21 cellular contexts compared by ENCODE assay signal in genomic region chr13:110322126-110322827, GRCh38. TPM values are rescaled to one million over a fixed set of nuclear protein-coding genes. Genes with fewer than 3 reads are reported as not detected.
A peak's percentile ranks its signal among the peaks of the same experiment; 100 is the strongest.
DNase-seq lines count a peak whose midpoint lies in the region; ATAC-seq and TF ChIP-seq lines count a peak whose summit lies in the region.
"Had no signal": no experiment of that assay in that cellular context is flagged by ENCODE, and none has a peak within 500 bp of the region (broad histone marks: within the 10 kb centered on the region; RNA-seq: fewer than 3 reads in every experiment).

No MANE protein-coding gene starts in this region.

- no peak for TF ChIP-seq CTCF in right atrium auricular region (IDR thresholded peaks at IDR 0.05)
- no peak for TF ChIP-seq CTCF in gastroesophageal sphincter (IDR thresholded peaks at IDR 0.05)
- no peak for TF ChIP-seq CTCF in gastrocnemius medialis (IDR thresholded peaks at IDR 0.05 in 4 of 5, conservative IDR thresholded peaks at IDR 0.05 in 1 of 5)
- no peak for TF ChIP-seq CTCF in natural killer cell (IDR thresholded peaks at IDR 0.05)

- H3K36me3 ChIP-seq in right atrium auricular region (peaks cover 2% of the 10 kb centered on the region), gastroesophageal sphincter (peaks cover 0 to 4% of the 10 kb centered on the region in 2 donors), gastrocnemius medialis (no peaks in the 10 kb centered on the region)
- H3K36me3 ChIP-seq: upper lobe of right lung had no signal

- H3K27me3 ChIP-seq in right atrium auricular region (no peaks in the 10 kb centered on the region), gastroesophageal sphincter (no peaks in the 10 kb centered on the region), gastrocnemius medialis (peaks cover 0 to 5% (median 3%) of the 10 kb centered on the region in 3 donors)
- H3K27me3 ChIP-seq: upper lobe of right lung had no signal

- H3K4me3 ChIP-seq in right atrium auricular region (no peak overlapping the region), gastroesophageal sphincter (no peak overlapping the region), gastrocnemius medialis (no peak overlapping the region)
- H3K4me3 ChIP-seq: upper lobe of right lung had no signal

- peaks cover 16 to 32% of the 10 kb centered on the region in 2 donors for H3K27me3 Mint-ChIP-seq in natural killer cell (ENCODE audit: low read depth in 2 of 2)

- H3K4me1 Mint-ChIP-seq in natural killer cell: no peaks in the 10 kb centered on the region
- H3K4me1 Mint-ChIP-seq: stimulated activated memory B cell treated with anti-CD40 and anti-IgM and Interleukin-4, amounts not matched to agents 10 μg/mL and 1 μg/mL and 100 μg/mL, for 72 hours had no signal

- no peaks in the 10 kb centered on the region for H3K36me3 Mint-ChIP-seq in natural killer cell
- H3K36me3 Mint-ChIP-seq: stimulated activated memory B cell treated with anti-CD40 and anti-IgM and Interleukin-4, amounts not matched to agents 10 μg/mL and 1 μg/mL and 100 μg/mL, for 72 hours had no signal

- intact Hi-C loops in Right ventricle myocardium superior (cut with DNase I): no loop called here
- intact Hi-C loops in gastrocnemius medialis (cut with DNase I; ENCODE audit: low total_unique reads): no loop called here
- intact Hi-C loops in natural killer cell (cut with micrococcal nuclease): no loop called here

- H3K9me3 Mint-ChIP-seq in natural killer cell: no peaks in the 10 kb centered on the region
- H3K9me3 Mint-ChIP-seq: activated CD4-positive, alpha-beta T cell treated with anti-CD3 and anti-CD28 coated beads, Interleukin-2, amount 10 ng/mL, durations not matched to agents 24 days and 14 days; effector memory CD8-positive, alpha-beta T cell; stimulated activated memory B cell treated with anti-CD40 and anti-IgM and Interleukin-4, amounts not matched to agents 10 μg/mL and 1 μg/mL and 100 μg/mL, for 72 hours had no signal

- no peaks in the 10 kb centered on the region for H3K9me3 ChIP-seq in right atrium auricular region
- H3K9me3 ChIP-seq in gastroesophageal sphincter: no peaks in the 10 kb centered on the region
- H3K9me3 ChIP-seq in gastrocnemius medialis: no peaks in the 10 kb centered on the region
- H3K9me3 ChIP-seq: upper lobe of right lung had no signal

- H3K27ac Mint-ChIP-seq in natural killer cell: no peak overlapping the region
- H3K27ac Mint-ChIP-seq: activated CD4-positive, alpha-beta T cell treated with anti-CD3 and anti-CD28 coated beads, Interleukin-2, amount 10 ng/mL, durations not matched to agents 24 days and 14 days; effector memory CD8-positive, alpha-beta T cell; stimulated activated memory B cell treated with anti-CD40 and anti-IgM and Interleukin-4, amounts not matched to agents 10 μg/mL and 1 μg/mL and 100 μg/mL, for 72 hours had no signal

- ATAC-seq in Right ventricle myocardium superior (ENCODE audit: poor library complexity): no peak
- ATAC-seq in gastroesophageal sphincter: no peak
- ATAC-seq in gastrocnemius medialis: no peak
- ATAC-seq in natural killer cell: no peak
- ATAC-seq: effector memory CD8-positive, alpha-beta T cell; stimulated activated memory B cell treated with anti-CD40 and anti-IgM and Interleukin-4, amounts not matched to agents 10 μg/mL and 1 μg/mL and 100 μg/mL, for 72 hours; upper lobe of right lung had no signal

- DNase-seq in right atrium auricular region (ENCODE audit: low spot score) (peak; percentile 50), Right ventricle myocardium superior (no peak), gastrocnemius medialis (no peak), NCI-H2107 treated with DMSO at 0.1 percent for 48 hours (lab: John Stamatoyannopoulos, UW; ENCODE audit: unreplicated experiment) (no peak), RKO (ENCODE audit: low spot score) (no peak), natural killer cell (no peak), NCI-H1436 treated with DMSO at 0.1 percent for 48 hours (lab: John Stamatoyannopoulos, UW) (no peak)
- DNase-seq: activated CD4-positive, alpha-beta T cell treated with anti-CD3 and anti-CD28 coated beads, Interleukin-2, amount 10 ng/mL, durations not matched to agents 24 days and 14 days; activated CD8-positive, alpha-beta memory T cell treated with anti-CD3 and anti-CD28 coated beads, Interleukin-2, amount 50 U/mL, for 4 hours; activated effector memory CD4-positive, alpha-beta T cell treated with Interleukin-2 at 50 U/mL for 16 hours; central memory CD4-positive, alpha-beta T cell; effector memory CD8-positive, alpha-beta T cell; hypothalamus; NCI-H1048; NCI-H2081; RPMI8226; stimulated activated CD4-positive, alpha-beta T cell treated with anti-CD3 and anti-CD28 coated beads, Interleukin-15, amount 100 ng/mL, for 24 hours; upper lobe of right lung had no signal

- no peak for TF ChIP-seq EP300 in gastroesophageal sphincter (IDR thresholded peaks at IDR 0.05)

- no peak for TF ChIP-seq POLR2A in gastroesophageal sphincter (IDR thresholded peaks at IDR 0.05)
- TF ChIP-seq POLR2A in gastrocnemius medialis (IDR thresholded peaks at IDR 0.05): no peak

- in situ Hi-C loops in gastrocnemius medialis (cut with MboI; ENCODE audit: low sequenced_read_pairs in 4 of 4): no loop called here

- no peak overlapping the region for H3K4me3 Mint-ChIP-seq in natural killer cell
- H3K4me3 Mint-ChIP-seq: activated CD4-positive, alpha-beta T cell treated with anti-CD3 and anti-CD28 coated beads, Interleukin-2, amount 10 ng/mL, durations not matched to agents 24 days and 14 days; effector memory CD8-positive, alpha-beta T cell; stimulated activated memory B cell treated with anti-CD40 and anti-IgM and Interleukin-4, amounts not matched to agents 10 μg/mL and 1 μg/mL and 100 μg/mL, for 72 hours had no signal

- WGBS in gastroesophageal sphincter (ENCODE audit: low coverage in 1 of 2), 2 donors: 29 to 37% methylated on average over 4 to 5 of the region's 16 CpGs

- peak overlapping the region; percentile 24 to 29 for H3K27ac ChIP-seq in right atrium auricular region
- peak overlapping the region; percentile 49 to 99 (median 89) for H3K27ac ChIP-seq in gastroesophageal sphincter
- H3K27ac ChIP-seq in gastrocnemius medialis: peak overlapping the region; percentile 37 to 55 (median 52)
- H3K27ac ChIP-seq: C4-2B, upper lobe of right lung had no signal

- H3K4me1 ChIP-seq in right atrium auricular region (peaks cover 0 to 98% of the 10 kb centered on the region in 2 donors), gastroesophageal sphincter (peaks cover 5 to 100% (median 64%) of the 10 kb centered on the region in 3 donors), gastrocnemius medialis (peaks cover 27 to 51% of the 10 kb centered on the region in 2 donors)

RNA-seq across cellular contexts. Expression of gene COL4A2, which starts 15.2 kb away (rescaled TPM):
- total RNA-seq in right atrium auricular region (100 to 1,000 TPM; 141 to 153 TPM), Right ventricle myocardium superior (91.2 TPM), gastroesophageal sphincter (100 to 1,000 TPM; 478 to 945 (median 543) TPM), gastrocnemius medialis (10 to 100 TPM; 51.2 to 85.8 (median 70.5) TPM), natural killer cell (not detected)
- total RNA-seq: activated CD4-positive, alpha-beta T cell treated with anti-CD3 and anti-CD28 coated beads, Interleukin-2, amount 10 ng/mL, durations not matched to agents 24 days and 14 days had no signal

RNA-seq across cellular contexts. Expression of gene COL4A1, which starts 15.3 kb away (rescaled TPM):
- total RNA-seq in right atrium auricular region (100 to 1,000 TPM; 140 to 201 TPM), Right ventricle myocardium superior (107 TPM), gastroesophageal sphincter (100 to 1,000 TPM; 278 to 618 (median 440) TPM), gastrocnemius medialis (100 to 1,000 TPM in 3 of 4 donors, 10 to 100 TPM in 1; 60.5 to 127 (median 120) TPM), natural killer cell (not detected)
- total RNA-seq: activated CD4-positive, alpha-beta T cell treated with anti-CD3 and anti-CD28 coated beads, Interleukin-2, amount 10 ng/mL, durations not matched to agents 24 days and 14 days had no signal

Comparison
In these comparisons a context has a peak if more than half of its experiments do, and no peak if none do; other contexts are left out.
1. H3K27ac ChIP-seq: peak in every context shown above with its lines; median percentile 89 in gastroesophageal sphincter; 52 in gastrocnemius medialis; 26 in right atrium auricular region.
2. RNA of gene COL4A2, which starts 15.2 kb away (total RNA-seq): 478 to 945 TPM in gastroesophageal sphincter, 141 to 153 TPM in right atrium auricular region, 91.2 TPM in Right ventricle myocardium superior (single experiment) and 51.2 to 85.8 TPM in gastrocnemius medialis; not detected in natural killer cell; every median in the first group is over 10 times any median in the second.
3. RNA of gene COL4A1, which starts 15.3 kb away (total RNA-seq): 278 to 618 TPM in gastroesophageal sphincter, 140 to 201 TPM in right atrium auricular region, 60.5 to 127 TPM in gastrocnemius medialis and 107 TPM in Right ventricle myocardium superior (single experiment); not detected in natural killer cell; every median in the first group is over 10 times any median in the second.